ENCODE assay signal across 1 cellular context in the genomic region with DNA sequence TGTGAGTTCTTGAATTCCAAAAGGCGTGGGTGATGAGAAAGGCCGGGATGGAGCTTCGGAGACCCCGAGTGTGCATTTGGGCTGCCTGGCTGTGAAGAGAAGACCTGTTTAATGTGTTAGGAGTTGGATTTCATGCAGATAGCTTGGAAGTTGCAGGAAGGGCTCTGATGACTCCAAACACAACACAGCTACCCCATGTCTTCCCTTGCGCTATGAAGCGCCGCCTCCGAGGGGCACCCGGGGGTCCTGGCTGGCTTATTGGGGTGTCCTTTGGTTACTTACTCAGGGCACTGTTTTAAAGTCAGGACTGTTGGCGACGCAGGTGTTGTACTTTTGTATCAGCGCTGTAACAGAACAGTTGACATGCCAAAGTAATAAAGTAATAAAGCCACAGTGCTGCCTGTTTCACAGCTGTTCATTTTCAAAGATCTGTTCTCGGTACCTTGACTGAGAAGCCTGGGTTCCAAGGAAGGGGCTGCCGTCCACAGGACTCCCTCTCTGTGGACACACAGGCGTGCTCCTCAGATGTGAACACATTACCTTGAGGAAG.
TF ChIP-seq lines count a peak whose summit lies in the region.

No MANE protein-coding gene starts in this region.

TF ChIP-seq in SK-N-SH, 30 proteins besides CTCF, POLR2A, EP300 and RAD21:
- TF ChIP-seq, protein P1, sequence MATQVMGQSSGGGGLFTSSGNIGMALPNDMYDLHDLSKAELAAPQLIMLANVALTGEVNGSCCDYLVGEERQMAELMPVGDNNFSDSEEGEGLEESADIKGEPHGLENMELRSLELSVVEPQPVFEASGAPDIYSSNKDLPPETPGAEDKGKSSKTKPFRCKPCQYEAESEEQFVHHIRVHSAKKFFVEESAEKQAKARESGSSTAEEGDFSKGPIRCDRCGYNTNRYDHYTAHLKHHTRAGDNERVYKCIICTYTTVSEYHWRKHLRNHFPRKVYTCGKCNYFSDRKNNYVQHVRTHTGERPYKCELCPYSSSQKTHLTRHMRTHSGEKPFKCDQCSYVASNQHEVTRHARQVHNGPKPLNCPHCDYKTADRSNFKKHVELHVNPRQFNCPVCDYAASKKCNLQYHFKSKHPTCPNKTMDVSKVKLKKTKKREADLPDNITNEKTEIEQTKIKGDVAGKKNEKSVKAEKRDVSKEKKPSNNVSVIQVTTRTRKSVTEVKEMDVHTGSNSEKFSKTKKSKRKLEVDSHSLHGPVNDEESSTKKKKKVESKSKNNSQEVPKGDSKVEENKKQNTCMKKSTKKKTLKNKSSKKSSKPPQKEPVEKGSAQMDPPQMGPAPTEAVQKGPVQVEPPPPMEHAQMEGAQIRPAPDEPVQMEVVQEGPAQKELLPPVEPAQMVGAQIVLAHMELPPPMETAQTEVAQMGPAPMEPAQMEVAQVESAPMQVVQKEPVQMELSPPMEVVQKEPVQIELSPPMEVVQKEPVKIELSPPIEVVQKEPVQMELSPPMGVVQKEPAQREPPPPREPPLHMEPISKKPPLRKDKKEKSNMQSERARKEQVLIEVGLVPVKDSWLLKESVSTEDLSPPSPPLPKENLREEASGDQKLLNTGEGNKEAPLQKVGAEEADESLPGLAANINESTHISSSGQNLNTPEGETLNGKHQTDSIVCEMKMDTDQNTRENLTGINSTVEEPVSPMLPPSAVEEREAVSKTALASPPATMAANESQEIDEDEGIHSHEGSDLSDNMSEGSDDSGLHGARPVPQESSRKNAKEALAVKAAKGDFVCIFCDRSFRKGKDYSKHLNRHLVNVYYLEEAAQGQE (IDR thresholded peaks at IDR 0.05; ENCODE audit: low read depth, low read length): no peak
- TF ChIP-seq JUND (IDR thresholded peaks at IDR 0.05) (no peak), FOXM1 (IDR thresholded peaks at IDR 0.05; ENCODE audit: low read depth) (no peak), POLR2AphosphoS5 (IDR thresholded peaks at IDR 0.05; ENCODE audit: low read depth, low read length) (no peak), SIN3A (IDR thresholded peaks at IDR 0.05; ENCODE audit: borderline replicate concordance, low read depth, low read length) (no peak), RXRA (IDR thresholded peaks at IDR 0.05; ENCODE audit: borderline replicate concordance, low read depth) (no peak), TCF12 (IDR thresholded peaks at IDR 0.05) (no peak), NRF1 (IDR thresholded peaks at IDR 0.05; ENCODE audit: low read depth, low read length) (no peak), FOXJ3 (CRISPR knock-in tag; IDR thresholded peaks at IDR 0.05) (no peak), MEF2A (IDR thresholded peaks at IDR 0.05; ENCODE audit: borderline replicate concordance, low read depth) (no peak), MXI1 (IDR thresholded peaks at IDR 0.05; ENCODE audit: low read depth, low read length) (no peak)
- TF ChIP-seq, protein P2, sequence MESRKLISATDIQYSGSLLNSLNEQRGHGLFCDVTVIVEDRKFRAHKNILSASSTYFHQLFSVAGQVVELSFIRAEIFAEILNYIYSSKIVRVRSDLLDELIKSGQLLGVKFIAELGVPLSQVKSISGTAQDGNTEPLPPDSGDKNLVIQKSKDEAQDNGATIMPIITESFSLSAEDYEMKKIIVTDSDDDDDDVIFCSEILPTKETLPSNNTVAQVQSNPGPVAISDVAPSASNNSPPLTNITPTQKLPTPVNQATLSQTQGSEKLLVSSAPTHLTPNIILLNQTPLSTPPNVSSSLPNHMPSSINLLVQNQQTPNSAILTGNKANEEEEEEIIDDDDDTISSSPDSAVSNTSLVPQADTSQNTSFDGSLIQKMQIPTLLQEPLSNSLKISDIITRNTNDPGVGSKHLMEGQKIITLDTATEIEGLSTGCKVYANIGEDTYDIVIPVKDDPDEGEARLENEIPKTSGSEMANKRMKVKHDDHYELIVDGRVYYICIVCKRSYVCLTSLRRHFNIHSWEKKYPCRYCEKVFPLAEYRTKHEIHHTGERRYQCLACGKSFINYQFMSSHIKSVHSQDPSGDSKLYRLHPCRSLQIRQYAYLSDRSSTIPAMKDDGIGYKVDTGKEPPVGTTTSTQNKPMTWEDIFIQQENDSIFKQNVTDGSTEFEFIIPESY (IDR thresholded peaks at IDR 0.05; ENCODE audit: borderline replicate concordance, low read depth): no peak
